In the genomic region with DNA sequence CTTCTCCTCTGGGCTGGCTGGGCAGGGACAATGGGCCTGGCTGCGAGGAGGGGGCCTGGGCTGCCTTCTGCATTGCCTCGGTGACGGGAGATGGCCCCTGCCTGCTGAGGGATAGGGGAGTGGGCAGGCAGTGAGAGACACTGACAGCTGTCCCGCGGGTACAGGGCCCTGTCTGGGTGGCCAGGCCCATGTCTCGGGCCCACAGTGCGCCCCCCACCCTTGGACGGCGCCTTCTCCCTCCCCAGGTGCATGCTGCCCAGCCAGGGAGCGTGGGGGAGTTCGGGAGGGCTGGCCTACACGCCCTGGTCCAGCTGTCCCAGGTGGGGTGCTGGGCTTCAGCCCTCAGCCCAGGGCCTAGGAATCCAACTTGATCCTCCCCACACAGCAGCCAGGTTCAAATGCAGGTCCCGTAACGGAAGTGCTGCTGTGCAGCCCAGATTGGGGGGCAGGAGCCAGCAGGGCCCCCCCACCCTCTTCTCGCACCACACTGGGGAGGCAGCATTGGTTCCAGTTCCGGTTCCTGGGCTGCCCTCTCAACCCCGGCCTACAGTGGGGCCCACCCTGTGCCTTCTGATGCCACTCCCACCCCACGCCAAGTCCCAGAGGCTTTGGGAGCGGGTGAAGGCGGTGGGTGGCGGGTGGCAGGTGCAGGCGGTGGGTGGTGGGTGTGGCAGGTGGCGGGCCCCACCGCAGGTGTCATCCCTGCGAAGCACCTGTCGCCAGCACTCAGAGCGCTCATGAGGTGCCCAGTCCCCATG, we compare ENCODE assay signal across 21 cellular contexts. TPM values are rescaled to one million over a fixed set of nuclear protein-coding genes. Genes with fewer than 3 reads are reported as not detected.
A peak's percentile ranks its signal among the peaks of the same experiment; 100 is the strongest.
DNase-seq lines count a peak whose midpoint lies in the region; ATAC-seq and TF ChIP-seq lines count a peak whose summit lies in the region.
"Had no signal": no experiment of that assay in that cellular context is flagged by ENCODE, and none has a peak within 500 bp of the region (broad histone marks: within the 10 kb centered on the region; RNA-seq: fewer than 3 reads in every experiment).

No MANE protein-coding gene starts in this region.

- WGBS in gastroesophageal sphincter (ENCODE audit: low coverage in 1 of 2), 2 donors = no CpG with 5 or more reads among the region's 27 CpGs
- WGBS in stomach, 5 donors = 86 to 92% (median 88%) methylated on average over 18 to 27 of the region's 27 CpGs

- no peak for TF ChIP-seq CTCF in GM06990 (IDR thresholded peaks at IDR 0.05; ENCODE audit: insufficient read depth, low read length, poor library complexity, severe bottlenecking)
- TF ChIP-seq CTCF in gastroesophageal sphincter (IDR thresholded peaks at IDR 0.05) = no peak
- no peak for TF ChIP-seq CTCF in stomach (IDR thresholded peaks at IDR 0.05)

- peak overlapping the region; percentile 85 for H3K4me2 ChIP-seq in Karpas-422 (ENCODE audit: low read depth, low read length, poor library complexity, severe bottlenecking)

- H3K4me3 ChIP-seq in GM06990 (replicated peaks; ENCODE audit: low read depth, low read length) = no peak overlapping the region
- H3K4me3 ChIP-seq in Karpas-422 (ENCODE audit: low read length) = peak overlapping the region; percentile 19; the same call in 1 of the 2 replicates
- no peak overlapping the region for H3K4me3 ChIP-seq in gastroesophageal sphincter
- no peak overlapping the region for H3K4me3 ChIP-seq in stomach
- H3K4me3 ChIP-seq: MG63, SJSA1, skin epidermis, suprapubic skin had no signal

- no peak for ATAC-seq in gastroesophageal sphincter
- ATAC-seq in HG03139 (IDR thresholded peaks at IDR 0.05; ENCODE audit: unreplicated experiment) = no peak
- ATAC-seq: activated naive CD4-positive, alpha-beta T cell treated with anti-CD3 and anti-CD28 coated beads, Interleukin-2, amount 50 U/mL, for 72 hours had no signal

- H3K9me3 ChIP-seq in Karpas-422 (ENCODE audit: low read length) (no peaks in the 10 kb centered on the region), gastroesophageal sphincter (no peaks in the 10 kb centered on the region), stomach (no peaks in the 10 kb centered on the region)
- H3K9me3 ChIP-seq: Caco-2, MG63, SJSA1, suprapubic skin had no signal

- DNase-seq in GM06990 (ENCODE audit: extremely low read depth, insufficient read length) (peak; percentile 51), Karpas-422 (peak; percentile 70), stomach (no peak), D341Med (ENCODE audit: low spot score) (no peak), SKM-1 treated with dmso at 0.1 percent for 144 hours (lab: John Stamatoyannopoulos, UW; ENCODE audit: unreplicated experiment) (no peak)
- DNase-seq: Caco-2; HCEC 1CT; IMR-90; mesenchymal stem cell; MG63; NCI-H2171 treated with DMSO at 0.1 percent for 48 hours; posterior cingulate gyrus; stimulated activated CD4-positive, alpha-beta T cell treated with anti-CD3 and anti-CD28 coated beads, Interleukin-4, amount 100 ng/mL, for 1 hour; T1000 had no signal

- peaks cover 55% of the 10 kb centered on the region for H4K20me1 ChIP-seq in Karpas-422 (ENCODE audit: insufficient read depth, low read depth, low read length)

- TF ChIP-seq EP300 in gastroesophageal sphincter (IDR thresholded peaks at IDR 0.05) (no peak), stomach (IDR thresholded peaks at IDR 0.05) (no peak)

- intact Hi-C loops in stomach (cut with DNase I; ENCODE audit: low total_unique reads) = no loop called here

- peak overlapping the region; percentile 100 for H3K27ac ChIP-seq in Karpas-422 (ENCODE audit: low read length)
- H3K27ac ChIP-seq in gastroesophageal sphincter = peak overlapping the region; percentile 73 to 100 (median 100)
- H3K27ac ChIP-seq in stomach = peak overlapping the region in 3 of 5 donors; percentile 76 to 99 (median 80)
- H3K27ac ChIP-seq: SJSA1, suprapubic skin had no signal

- H2AFZ ChIP-seq in Karpas-422 (ENCODE audit: low read length) = no peak overlapping the region

- H3K79me2 ChIP-seq in Karpas-422 (ENCODE audit: low read length) = peaks cover 57% of the 10 kb centered on the region

- TF ChIP-seq POLR2A in gastroesophageal sphincter (IDR thresholded peaks at IDR 0.05) = no peak
- no peak for TF ChIP-seq POLR2A in stomach (IDR thresholded peaks at IDR 0.05)

- H3K27me3 ChIP-seq in GM06990 (replicated peaks; ENCODE audit: control insufficient read depth, insufficient read depth, low read length) (no peaks in the 10 kb centered on the region), Karpas-422 (ENCODE audit: low read length) (no peaks in the 10 kb centered on the region), gastroesophageal sphincter (no peaks in the 10 kb centered on the region), stomach (no peaks in the 10 kb centered on the region)
- H3K27me3 ChIP-seq: MG63, SJSA1, suprapubic skin had no signal

- H3K4me1 ChIP-seq in Karpas-422 (ENCODE audit: low read length) (peaks cover 100% of the 10 kb centered on the region), gastroesophageal sphincter (peaks cover 5 to 74% (median 30%) of the 10 kb centered on the region in 3 donors), stomach (peaks cover 31 to 67% (median 47%) of the 10 kb centered on the region in 4 donors)

- no peaks in the 10 kb centered on the region for H3K9me2 ChIP-seq in Karpas-422 (replicated peaks; ENCODE audit: insufficient read depth, low read length)

- H3K36me3 ChIP-seq in GM06990 (ENCODE audit: control insufficient read depth, insufficient read depth, low read length) (peaks cover 36% of the 10 kb centered on the region), Karpas-422 (ENCODE audit: insufficient read depth, low read length) (peaks cover 39% of the 10 kb centered on the region), gastroesophageal sphincter (peaks cover 0 to 81% of the 10 kb centered on the region in 2 donors), stomach (peaks cover 58 to 83% (median 81%) of the 10 kb centered on the region in 4 donors)

- peak overlapping the region; percentile 99 for H3K9ac ChIP-seq in Karpas-422 (ENCODE audit: low read length)

RNA-seq across cellular contexts. Expression of gene TSSC4, which starts 7.3 kb away (rescaled TPM):
- 25.3 and 47.5 TPM in 2 replicates for total RNA-seq in Karpas-422 (2014; rRNA removed; shearing (Covaris generic); ENCODE audit: low replicate concordance)
- total RNA-seq in gastroesophageal sphincter = 10 to 100 TPM; 54.8 to 70.2 (median 66.3) TPM
- 100 to 1,000 TPM in 1 of 5 donors, 10 to 100 TPM in 3, 1 to 10 TPM in 1; 9.4 to 147 (median 44.2) TPM for total RNA-seq in stomach
- 10 to 100 TPM; 51.5 to 65.3 (median 54.9) TPM for polyA plus RNA-seq in stomach

RNA-seq across cellular contexts. Expression of gene CD81, which starts 16.2 kb away (rescaled TPM):
- 356 and 467 TPM in 2 replicates for total RNA-seq in Karpas-422 (2014; rRNA removed; shearing (Covaris generic); ENCODE audit: low replicate concordance)
- total RNA-seq in gastroesophageal sphincter = 100 to 1,000 TPM; 327 to 576 (median 541) TPM
- total RNA-seq in stomach = 100 to 1,000 TPM; 218 to 263 (median 227) TPM
- 100 to 1,000 TPM in 2 of 3 donors, 10 to 100 TPM in 1; 95.0 to 327 (median 120) TPM for polyA plus RNA-seq in stomach

RNA-seq across cellular contexts. Expression of gene TRPM5, which starts 51.0 kb away (rescaled TPM):
- total RNA-seq in Karpas-422 (2014; rRNA removed; shearing (Covaris generic); ENCODE audit: low replicate concordance) = not detected in 2 replicates
- not detected for total RNA-seq in gastroesophageal sphincter
- total RNA-seq in stomach = 10 to 100 TPM in 1 of 5 donors, under 1 TPM in 3, not detected in 1; 0.43 to 11.6 (median 0.50) TPM
- polyA plus RNA-seq in stomach = under 1 TPM; 0.15 to 0.61 (median 0.31) TPM
- total RNA-seq: activated naive CD4-positive, alpha-beta T cell treated with anti-CD3 and anti-CD28 coated beads, Interleukin-2, amount 50 U/mL, for 72 hours; activated T-helper 1 cell treated with anti-CD3 and anti-CD28 coated beads, Interleukin-12 subunit alpha, Interleukin-12 subunit beta, Interleukin-2, Interleukin-4 antibody, amounts not matched to agents 30 ng/mL and 10 ng/mL and 1 ng/mL, durations not matched to agents 14 hours and 24 hours and 36 hours; Caco-2; IMR-90; SJSA1 had no signal
- polyA plus RNA-seq: IMR-90 had no signal

RNA-seq across cellular contexts. Expression of gene KCNQ1, which starts 51.5 kb away (rescaled TPM):
- not detected in 2 replicates for total RNA-seq in Karpas-422 (2014; rRNA removed; shearing (Covaris generic); ENCODE audit: low replicate concordance)
- total RNA-seq in gastroesophageal sphincter = 10 to 100 TPM in 1 of 4 donors, 1 to 10 TPM in 3; 2.6 to 12.7 (median 4.9) TPM
- 100 to 1,000 TPM in 1 of 5 donors, 10 to 100 TPM in 4; 12.1 to 155 (median 75.9) TPM for total RNA-seq in stomach
- polyA plus RNA-seq in stomach = 10 to 100 TPM; 29.3 to 55.8 (median 42.2) TPM
- total RNA-seq: IMR-90, SJSA1 had no signal

Comparison
In these comparisons a context has a peak if more than half of its experiments do, and no peak if none do; other contexts are left out.
1. DNase-seq: peak in GM06990 (single experiment) and Karpas-422 (single experiment); none in stomach (single experiment), D341Med (single experiment) and SKM-1 treated with dmso at 0.1 percent for 144 hours (single experiment).
2. Peak in every context shown above with its lines, with median percentiles within 50 percentile points of each other: H3K27ac ChIP-seq.